17 cellular contexts compared by ENCODE assay signal in the genomic region with DNA sequence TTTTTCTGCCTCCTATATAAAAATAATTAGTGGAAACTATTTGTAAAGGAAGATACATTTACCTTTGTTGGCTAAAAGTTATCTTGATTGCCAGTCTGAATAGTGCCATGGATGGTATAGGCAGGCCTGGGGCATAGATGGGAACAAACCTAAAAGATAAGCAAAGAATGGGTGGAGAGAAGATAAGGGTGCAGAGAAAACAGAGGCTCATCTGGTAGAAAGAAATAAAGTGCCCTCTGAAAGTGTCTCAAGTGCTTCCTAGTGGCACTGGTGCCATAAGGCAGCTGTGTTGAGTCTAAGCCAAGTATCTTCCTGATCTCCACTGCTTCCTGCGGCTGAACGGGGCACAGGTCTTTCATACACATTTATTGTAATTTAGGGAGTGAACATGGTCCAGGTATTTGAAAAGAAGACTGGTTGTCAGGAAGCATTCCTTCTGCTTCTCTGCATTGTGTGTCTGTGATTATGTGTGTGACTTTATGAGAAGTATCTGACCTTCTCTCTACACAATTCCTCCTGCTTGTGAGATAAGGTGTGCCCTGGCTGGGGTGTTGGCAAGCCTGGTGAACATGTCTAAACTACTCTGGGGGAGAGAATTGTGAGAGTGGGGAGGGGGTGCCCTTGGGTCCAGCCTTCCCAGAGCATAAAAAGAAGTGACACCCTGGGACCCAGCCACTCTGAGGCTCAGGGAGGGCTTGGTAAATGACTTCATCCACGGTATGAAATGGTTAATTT.
"Had no signal": no experiment of that assay in that cellular context is flagged by ENCODE, and none has a peak within 500 bp of the region (broad histone marks: within the 10 kb centered on the region; RNA-seq: fewer than 3 reads in every experiment).

No MANE protein-coding gene starts in this region.

- H3K27me3 Mint-ChIP-seq: activated naive CD8-positive, alpha-beta T cell treated with anti-CD3 and anti-CD28 coated beads, Interleukin-2, amount 50 U/mL, for 24 hours; activated T-helper 17 cell treated with anti-CD3 and anti-CD28 coated beads, Interleukin-2, amount 50 U/mL, for 72 hours; effector memory CD8-positive, alpha-beta T cell had no signal

- H3K9me3 ChIP-seq: prostate gland, sigmoid colon, spleen, stomach, thoracic aorta, upper lobe of right lung had no signal

- H3K4me1 Mint-ChIP-seq: activated naive CD8-positive, alpha-beta T cell treated with anti-CD3 and anti-CD28 coated beads, Interleukin-2, amount 50 U/mL, for 24 hours; activated T-helper 17 cell treated with anti-CD3 and anti-CD28 coated beads, Interleukin-2, amount 50 U/mL, for 72 hours had no signal

- H3K9me3 Mint-ChIP-seq: activated naive CD8-positive, alpha-beta T cell treated with anti-CD3 and anti-CD28 coated beads, Interleukin-2, amount 50 U/mL, for 24 hours; activated T-helper 17 cell treated with anti-CD3 and anti-CD28 coated beads, Interleukin-2, amount 50 U/mL, for 72 hours; effector memory CD8-positive, alpha-beta T cell; T-helper 2 cell treated with Interferon-gamma antibody and Interleukin-4, amounts not matched to agents 5 μg/mL and 100 μg/mL, for 36 hours had no signal

- H3K27me3 ChIP-seq: foreskin keratinocyte, sigmoid colon, spleen, stomach, upper lobe of right lung had no signal

- ATAC-seq: activated naive CD8-positive, alpha-beta T cell treated with anti-CD3 and anti-CD28 coated beads, Interleukin-2, amount 50 U/mL, for 24 hours; activated T-helper 17 cell treated with anti-CD3 and anti-CD28 coated beads, Interleukin-2, amount 50 U/mL, for 72 hours; effector memory CD8-positive, alpha-beta T cell; foreskin keratinocyte; left colon; upper lobe of right lung had no signal

- H3K4me1 ChIP-seq: foreskin keratinocyte, prostate gland, sigmoid colon, stomach, upper lobe of right lung had no signal

- H3K4me3 ChIP-seq: prostate gland, sigmoid colon, spleen, stomach, thoracic aorta, upper lobe of right lung had no signal

- H3K36me3 ChIP-seq: prostate gland, sigmoid colon, spleen, stomach, thoracic aorta, upper lobe of right lung had no signal

- H3K4me3 Mint-ChIP-seq: activated naive CD8-positive, alpha-beta T cell treated with anti-CD3 and anti-CD28 coated beads, Interleukin-2, amount 50 U/mL, for 24 hours; activated T-helper 17 cell treated with anti-CD3 and anti-CD28 coated beads, Interleukin-2, amount 50 U/mL, for 72 hours; effector memory CD8-positive, alpha-beta T cell; T-helper 2 cell treated with Interferon-gamma antibody and Interleukin-4, amounts not matched to agents 5 μg/mL and 100 μg/mL, for 36 hours had no signal

- H3K27ac Mint-ChIP-seq: activated naive CD8-positive, alpha-beta T cell treated with anti-CD3 and anti-CD28 coated beads, Interleukin-2, amount 50 U/mL, for 24 hours; activated T-helper 17 cell treated with anti-CD3 and anti-CD28 coated beads, Interleukin-2, amount 50 U/mL, for 72 hours; effector memory CD8-positive, alpha-beta T cell; T-helper 2 cell treated with Interferon-gamma antibody and Interleukin-4, amounts not matched to agents 5 μg/mL and 100 μg/mL, for 36 hours had no signal

- H3K27ac ChIP-seq: foreskin keratinocyte, prostate gland, sigmoid colon, spleen, stomach, thoracic aorta, upper lobe of right lung had no signal

- DNase-seq: activated CD4-positive, CD25-positive, alpha-beta regulatory T cell treated with anti-CD3 and anti-CD28 coated beads, Interleukin-2, amount 50 U/mL, for 72 hours; activated naive CD4-positive, alpha-beta T cell treated with Interleukin-2 at 50 U/mL for 16 hours; activated naive CD8-positive, alpha-beta T cell treated with anti-CD3 and anti-CD28 coated beads, Interleukin-2, amount 50 U/mL, for 24 hours; aorta; dermis blood vessel endothelial cell; effector memory CD8-positive, alpha-beta T cell; foreskin keratinocyte; left colon; midbrain; sigmoid colon; spleen; stomach; upper lobe of right lung had no signal
